Comparison of ENCODE assay signal across 6 cellular contexts in the genomic region with DNA sequence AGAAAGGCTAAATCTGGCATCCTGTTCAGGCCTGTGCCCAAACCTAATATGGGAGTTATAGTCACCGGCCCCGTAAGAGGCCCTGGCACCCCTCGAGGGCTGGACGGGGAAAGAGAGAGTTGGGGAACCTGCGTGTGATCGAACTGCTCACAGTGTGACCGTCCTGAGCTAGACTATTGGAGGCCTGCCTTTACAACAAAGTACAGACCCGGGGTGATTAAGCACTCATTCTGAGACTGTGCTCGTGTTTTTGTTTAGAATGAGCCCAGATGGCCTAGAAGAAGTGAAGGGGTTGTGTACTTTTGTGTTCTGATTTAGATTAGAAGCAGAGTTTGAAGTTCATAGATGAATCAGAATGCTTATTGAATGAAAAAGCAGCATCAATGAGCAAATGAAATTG.
"Had no signal": no experiment of that assay in that cellular context is flagged by ENCODE, and none has a peak within 500 bp of the region (broad histone marks: within the 10 kb centered on the region; RNA-seq: fewer than 3 reads in every experiment).

No MANE protein-coding gene starts in this region.

- H3K4me3 Mint-ChIP-seq: mesothelial cell of epicardium had no signal

- DNase-seq: erythroblast, left cardiac atrium, lower lobe of right lung, right cardiac atrium, upper lobe of left lung had no signal

- ATAC-seq: right cardiac atrium had no signal

- H3K4me3 ChIP-seq: lower lobe of right lung, upper lobe of left lung had no signal

- H3K9me3 Mint-ChIP-seq: mesothelial cell of epicardium had no signal

- H3K9me3 ChIP-seq: lower lobe of right lung, upper lobe of left lung had no signal

- H3K36me3 Mint-ChIP-seq: mesothelial cell of epicardium had no signal

- H3K4me1 ChIP-seq: upper lobe of left lung had no signal

- H3K36me3 ChIP-seq: lower lobe of right lung, upper lobe of left lung had no signal

- H3K27ac ChIP-seq: lower lobe of right lung, upper lobe of left lung had no signal

- H3K27ac Mint-ChIP-seq: mesothelial cell of epicardium had no signal

- H3K27me3 ChIP-seq: upper lobe of left lung had no signal
